12 cellular contexts compared by ENCODE assay signal in genomic region chr11:279040-279965, GRCh38. TPM values are rescaled to one million over a fixed set of nuclear protein-coding genes. Genes with fewer than 3 reads are reported as not detected.
DNase-seq lines count a peak whose midpoint lies in the region; ATAC-seq and TF ChIP-seq lines count a peak whose summit lies in the region.
"Had no signal": no experiment of that assay in that cellular context is flagged by ENCODE, and none has a peak within 500 bp of the region (broad histone marks: within the 10 kb centered on the region; RNA-seq: fewer than 3 reads in every experiment).

No MANE protein-coding gene starts in this region.

- peaks cover 25% of the 10 kb centered on the region for H3K36me3 Mint-ChIP-seq in activated T-helper 17 cell treated with anti-CD3 and anti-CD28 coated beads, Interleukin-2, amount 50 U/mL, for 72 hours (ENCODE audit: low read depth)

- H3K9me3 Mint-ChIP-seq in activated T-helper 17 cell treated with anti-CD3 and anti-CD28 coated beads, Interleukin-2, amount 50 U/mL, for 72 hours, result peaks cover 4% of the 10 kb centered on the region

- peaks cover 12 to 43% (median 30%) of the 10 kb centered on the region in 4 donors for H3K4me1 ChIP-seq in liver (ENCODE audit: control insufficient read depth in 4 of 4, insufficient read depth in 4 of 4, low read length in 3 of 4)
- H3K4me1 ChIP-seq in suprapubic skin, result peaks cover 34% of the 10 kb centered on the region

- in situ Hi-C loops in brain microvascular endothelial cell (cut with HindIII; ENCODE audit: low pct_ligation_motif_present, low sequenced_read_pairs), result no loop called here

- H3K27me3 ChIP-seq in liver (ENCODE audit: control insufficient read depth in 4 of 4, insufficient read depth in 4 of 4, low read length in 3 of 4) (no peaks in the 10 kb centered on the region), suprapubic skin (peaks cover 64% of the 10 kb centered on the region), brain microvascular endothelial cell (replicated peaks) (peaks cover 57% of the 10 kb centered on the region)

- peaks cover 30% of the 10 kb centered on the region for H3K4me1 Mint-ChIP-seq in activated T-helper 17 cell treated with anti-CD3 and anti-CD28 coated beads, Interleukin-2, amount 50 U/mL, for 72 hours

- peak; percentile 20 for ATAC-seq in activated T-helper 17 cell treated with anti-CD3 and anti-CD28 coated beads, Interleukin-2, amount 50 U/mL, for 72 hours (replicated peaks)

- no peak for TF ChIP-seq POLR2A in suprapubic skin (IDR thresholded peaks at IDR 0.05)

- DNase-seq in activated CD4-positive, alpha-beta T cell treated with anti-CD3 and anti-CD28 coated beads for 1 hour, result peak; percentile 15
- no peak for DNase-seq in activated CD4-positive, alpha-beta T cell treated with anti-CD3 and anti-CD28 coated beads, Interleukin-2, amount 50 U/mL, for 1 hour
- DNase-seq in suprapubic skin (ENCODE audit: low spot score in 2 of 2) (peak in 1 of 2 donors; percentile 62), NCI-H2029 treated with DMSO at 0.1 percent for 48 hours (lab: John Stamatoyannopoulos, UW) (no peak), brain microvascular endothelial cell (no peak), hippocampal formation (lab: John Stamatoyannopoulos, UW) (no peak)
- DNase-seq: amygdala had no signal

- WGBS in liver, result 13% methylated on average over 97 of the region's 97 CpGs
- 45% methylated on average over 10 of the region's 97 CpGs for WGBS in suprapubic skin

- H3K27me3 Mint-ChIP-seq in activated T-helper 17 cell treated with anti-CD3 and anti-CD28 coated beads, Interleukin-2, amount 50 U/mL, for 72 hours, result peaks cover 5% of the 10 kb centered on the region

- H3K4me3 ChIP-seq in liver (ENCODE audit: low read depth in 1 of 3, low read length in 3 of 3), result peak overlapping the region; percentile 56 to 65 (median 61)
- H3K4me3 ChIP-seq in suprapubic skin, result peak overlapping the region; percentile 44
- no peak overlapping the region for H3K4me3 ChIP-seq in brain microvascular endothelial cell (ENCODE audit: low read depth, low read length)

- H3K4me3 Mint-ChIP-seq in activated T-helper 17 cell treated with anti-CD3 and anti-CD28 coated beads, Interleukin-2, amount 50 U/mL, for 72 hours, result peak overlapping the region; percentile 71
- H3K4me3 Mint-ChIP-seq: neural crest cell had no signal

- no peak for TF ChIP-seq EP300 in suprapubic skin (IDR thresholded peaks at IDR 0.05)

- TF ChIP-seq CTCF in liver (IDR thresholded peaks at IDR 0.05; ENCODE audit: low read depth, low read length, missing input control) (no peak), suprapubic skin (IDR thresholded peaks at IDR 0.05) (no peak), brain microvascular endothelial cell (IDR thresholded peaks at IDR 0.05; ENCODE audit: low read depth, low read length, missing control alignments) (no peak)

- H3K9ac ChIP-seq in liver (ENCODE audit: low read depth in 1 of 2, low read length in 2 of 2), result peak overlapping the region in 1 of 2 donors; percentile 52

- H3K27ac ChIP-seq in liver (ENCODE audit: low read depth in 1 of 2, low read length in 2 of 2), result peak overlapping the region; percentile 68 to 72
- no peak overlapping the region for H3K27ac ChIP-seq in suprapubic skin
- no peak overlapping the region for H3K27ac ChIP-seq in brain microvascular endothelial cell

- TF ChIP-seq RAD21 in liver (IDR thresholded peaks at IDR 0.05), result no peak

- H3K9me3 ChIP-seq in liver (ENCODE audit: control insufficient read depth in 4 of 4, low read length in 3 of 4) (no peaks in the 10 kb centered on the region), suprapubic skin (no peaks in the 10 kb centered on the region)

- H3K36me3 ChIP-seq in liver (ENCODE audit: control insufficient read depth in 4 of 4, insufficient read depth in 3 of 4, low read depth in 1 of 4, low read length in 3 of 4), result no peaks in the 10 kb centered on the region
- no peaks in the 10 kb centered on the region for H3K36me3 ChIP-seq in suprapubic skin
- no peaks in the 10 kb centered on the region for H3K36me3 ChIP-seq in brain microvascular endothelial cell (replicated peaks)

- H3K27ac Mint-ChIP-seq in activated T-helper 17 cell treated with anti-CD3 and anti-CD28 coated beads, Interleukin-2, amount 50 U/mL, for 72 hours, result no peak overlapping the region

TF ChIP-seq in liver, 16 proteins besides CTCF, POLR2A, EP300 and RAD21:
- TF ChIP-seq JUND (IDR thresholded peaks at IDR 0.05) (no peak), HNF4G (IDR thresholded peaks at IDR 0.05) (no peak), YY1 (IDR thresholded peaks at IDR 0.05) (no peak), HNF4A (conservative IDR thresholded peaks at IDR 0.05) (no peak), FOXA1 (IDR thresholded peaks at IDR 0.05) (no peak), TAF1 (conservative IDR thresholded peaks at IDR 0.05) (no peak), MAX (IDR thresholded peaks at IDR 0.05) (no peak)
- TF ChIP-seq, protein P1, sequence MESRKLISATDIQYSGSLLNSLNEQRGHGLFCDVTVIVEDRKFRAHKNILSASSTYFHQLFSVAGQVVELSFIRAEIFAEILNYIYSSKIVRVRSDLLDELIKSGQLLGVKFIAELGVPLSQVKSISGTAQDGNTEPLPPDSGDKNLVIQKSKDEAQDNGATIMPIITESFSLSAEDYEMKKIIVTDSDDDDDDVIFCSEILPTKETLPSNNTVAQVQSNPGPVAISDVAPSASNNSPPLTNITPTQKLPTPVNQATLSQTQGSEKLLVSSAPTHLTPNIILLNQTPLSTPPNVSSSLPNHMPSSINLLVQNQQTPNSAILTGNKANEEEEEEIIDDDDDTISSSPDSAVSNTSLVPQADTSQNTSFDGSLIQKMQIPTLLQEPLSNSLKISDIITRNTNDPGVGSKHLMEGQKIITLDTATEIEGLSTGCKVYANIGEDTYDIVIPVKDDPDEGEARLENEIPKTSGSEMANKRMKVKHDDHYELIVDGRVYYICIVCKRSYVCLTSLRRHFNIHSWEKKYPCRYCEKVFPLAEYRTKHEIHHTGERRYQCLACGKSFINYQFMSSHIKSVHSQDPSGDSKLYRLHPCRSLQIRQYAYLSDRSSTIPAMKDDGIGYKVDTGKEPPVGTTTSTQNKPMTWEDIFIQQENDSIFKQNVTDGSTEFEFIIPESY (IDR thresholded peaks at IDR 0.05), result no peak

RNA-seq across cellular contexts. Expression of gene NLRP6, which starts 1.1 kb away (rescaled TPM):
- total RNA-seq in activated T-helper 17 cell treated with anti-CD3 and anti-CD28 coated beads, Interleukin-2, amount 50 U/mL, for 72 hours, result 1 to 10 TPM in 1 of 2 donors, under 1 TPM in 1; 0.43 to 2.2 TPM
- total RNA-seq in liver, result 1 to 10 TPM in 1 of 2 donors, under 1 TPM in 1; 0.05 to 5.7 TPM
- polyA plus RNA-seq in liver, result 1 to 10 TPM in 1 of 2 donors, under 1 TPM in 1; 0.80 to 1.1 TPM
- 1 to 10 TPM in 1 of 4 donors, under 1 TPM in 3; 0.15 to 1.3 (median 0.64) TPM for total RNA-seq in suprapubic skin
- total RNA-seq: frontal cortex, neural crest cell had no signal
- polyA plus RNA-seq: AG04450 had no signal

RNA-seq across cellular contexts. Expression of gene PGGHG, which starts 9.6 kb away (rescaled TPM):
- 100 to 1,000 TPM in 1 of 2 donors, 10 to 100 TPM in 1; 31.7 to 196 TPM for total RNA-seq in activated T-helper 17 cell treated with anti-CD3 and anti-CD28 coated beads, Interleukin-2, amount 50 U/mL, for 72 hours
- total RNA-seq in liver (10 to 100 TPM in 1 of 2 donors, 1 to 10 TPM in 1; 1.3 to 11.4 TPM), suprapubic skin (10 to 100 TPM in 2 of 4 donors, 1 to 10 TPM in 2; 3.5 to 22.0 (median 8.1) TPM)
- 1 to 10 TPM; 5.4 to 9.6 TPM for polyA plus RNA-seq in liver

RNA-seq across cellular contexts. Expression of gene IFITM5, which starts 20.0 kb away (rescaled TPM):
- total RNA-seq in activated T-helper 17 cell treated with anti-CD3 and anti-CD28 coated beads, Interleukin-2, amount 50 U/mL, for 72 hours, result not detected
- total RNA-seq in liver (not detected), suprapubic skin (not detected)
- polyA plus RNA-seq in liver, result not detected
- total RNA-seq: frontal cortex, neural crest cell had no signal
- polyA plus RNA-seq: AG04450 had no signal

RNA-seq across cellular contexts. Expression of gene IFITM2, which starts 28.3 kb away (rescaled TPM):
- 100 to 1,000 TPM; 187 to 261 TPM for total RNA-seq in activated T-helper 17 cell treated with anti-CD3 and anti-CD28 coated beads, Interleukin-2, amount 50 U/mL, for 72 hours
- total RNA-seq in liver, result 10 to 100 TPM in 1 of 2 donors, 1 to 10 TPM in 1; 8.5 to 49.0 TPM
- 1,000 to 10,000 TPM in 1 of 2 donors, 100 to 1,000 TPM in 1; 759 to 1,441 TPM for polyA plus RNA-seq in liver
- total RNA-seq in suprapubic skin, result 10 to 100 TPM; 25.6 to 84.1 (median 45.1) TPM

RNA-seq across cellular contexts. Expression of gene IFITM1, which starts 34.5 kb away (rescaled TPM):
- 10 to 100 TPM; 95.7 to 97.1 TPM for total RNA-seq in activated T-helper 17 cell treated with anti-CD3 and anti-CD28 coated beads, Interleukin-2, amount 50 U/mL, for 72 hours
- 10 to 100 TPM; 12.6 to 37.4 TPM for total RNA-seq in liver
- 100 to 1,000 TPM in 1 of 2 donors, 10 to 100 TPM in 1; 96.0 to 113 TPM for polyA plus RNA-seq in liver
- total RNA-seq in suprapubic skin, result 100 to 1,000 TPM in 1 of 4 donors, 10 to 100 TPM in 3; 50.7 to 128 (median 67.6) TPM

Comparison
In these comparisons a context has a peak if more than half of its experiments do, and no peak if none do; other contexts are left out.
1. H3K27ac ChIP-seq: peak in liver (2 of 2); none in suprapubic skin (single experiment) and brain microvascular endothelial cell (single experiment).